8 cellular contexts compared by ENCODE assay signal in genomic region chr1:15152318-15153183, GRCh38. TPM values are rescaled to one million over a fixed set of nuclear protein-coding genes. Genes with fewer than 3 reads are reported as not detected.
A peak's percentile ranks its signal among the peaks of the same experiment; 100 is the strongest.
DNase-seq lines count a peak whose midpoint lies in the region; ATAC-seq and TF ChIP-seq lines count a peak whose summit lies in the region.

No MANE protein-coding gene starts in this region.

- H3K36me3 ChIP-seq in ES-I3 (ENCODE audit: insufficient read depth, low read length) (no peaks in the 10 kb centered on the region), endocrine pancreas (ENCODE audit: control insufficient read depth, insufficient read depth, low read length) (no peaks in the 10 kb centered on the region), liver (ENCODE audit: control insufficient read depth in 4 of 4, insufficient read depth in 3 of 4, low read depth in 1 of 4, low read length in 3 of 4) (no peaks in the 10 kb centered on the region)

- TF ChIP-seq CTCF in liver (IDR thresholded peaks at IDR 0.05; ENCODE audit: low read depth, low read length, missing input control): peak; percentile 46

- H3K27ac ChIP-seq in liver (ENCODE audit: low read depth in 1 of 2, low read length in 2 of 2): peak overlapping the region; percentile 76 to 85

- peaks cover 29% of the 10 kb centered on the region for H3K4me1 Mint-ChIP-seq in stimulated activated naive CD8-positive, alpha-beta T cell treated with anti-CD3 and anti-CD28 coated beads, Interleukin-15, Interleukin-2, amounts not matched to agents 100 ng/mL and 50 ng/mL, for 24 hours (ENCODE audit: low read depth)

- no peak overlapping the region for H3K27ac Mint-ChIP-seq in stimulated activated naive CD8-positive, alpha-beta T cell treated with anti-CD3 and anti-CD28 coated beads, Interleukin-15, Interleukin-2, amounts not matched to agents 100 ng/mL and 50 ng/mL, for 24 hours

- H3K36me3 Mint-ChIP-seq in stimulated activated naive CD8-positive, alpha-beta T cell treated with anti-CD3 and anti-CD28 coated beads, Interleukin-15, Interleukin-2, amounts not matched to agents 100 ng/mL and 50 ng/mL, for 24 hours (ENCODE audit: low read depth): no peaks in the 10 kb centered on the region

- peak; percentile 73 to 77 for TF ChIP-seq RAD21 in liver (IDR thresholded peaks at IDR 0.05)

- no peaks in the 10 kb centered on the region for H3K9me3 Mint-ChIP-seq in stimulated activated naive CD8-positive, alpha-beta T cell treated with anti-CD3 and anti-CD28 coated beads, Interleukin-15, Interleukin-2, amounts not matched to agents 100 ng/mL and 50 ng/mL, for 24 hours

- peaks cover 53% of the 10 kb centered on the region for H3K27me3 Mint-ChIP-seq in stimulated activated naive CD8-positive, alpha-beta T cell treated with anti-CD3 and anti-CD28 coated beads, Interleukin-15, Interleukin-2, amounts not matched to agents 100 ng/mL and 50 ng/mL, for 24 hours

- no peak for ATAC-seq in GM21737 (IDR thresholded peaks at IDR 0.05; ENCODE audit: unreplicated experiment)

- H3K9ac ChIP-seq in ES-I3 (ENCODE audit: low read depth, low read length) (peak overlapping the region; percentile 77), endocrine pancreas (ENCODE audit: control insufficient read depth, insufficient read depth, low read length) (peak overlapping the region; percentile 87), liver (ENCODE audit: low read depth in 1 of 2, low read length in 2 of 2) (peak overlapping the region in 1 of 2 donors; percentile 13)

- H3K27me3 ChIP-seq in endocrine pancreas (ENCODE audit: control insufficient read depth, insufficient read depth, low read length): no peaks in the 10 kb centered on the region
- peaks cover 0 to 8% (median 3%) of the 10 kb centered on the region in 4 donors for H3K27me3 ChIP-seq in liver (ENCODE audit: control insufficient read depth in 4 of 4, insufficient read depth in 4 of 4, low read length in 3 of 4)

- peak; percentile 45 for DNase-seq in MV-4-11 (lab: John Stamatoyannopoulos, UW)
- peak; percentile 54 for DNase-seq in SKM-1 treated with dmso at 0.1 percent for 144 hours (lab: John Stamatoyannopoulos, UW; ENCODE audit: unreplicated experiment)
- no peak for DNase-seq in KG1 (lab: John Stamatoyannopoulos, UW)

- peak overlapping the region; percentile 45 for H3K4me3 Mint-ChIP-seq in stimulated activated naive CD8-positive, alpha-beta T cell treated with anti-CD3 and anti-CD28 coated beads, Interleukin-15, Interleukin-2, amounts not matched to agents 100 ng/mL and 50 ng/mL, for 24 hours

- H3K4me1 ChIP-seq in ES-I3 (ENCODE audit: insufficient read depth, low read length) (peaks cover 10% of the 10 kb centered on the region), endocrine pancreas (ENCODE audit: control insufficient read depth, insufficient read depth, low read length) (no peaks in the 10 kb centered on the region), liver (ENCODE audit: control insufficient read depth in 4 of 4, insufficient read depth in 4 of 4, low read length in 3 of 4) (peaks cover 6 to 34% (median 21%) of the 10 kb centered on the region in 4 donors)

- H3K9me3 ChIP-seq in ES-I3 (ENCODE audit: control insufficient read depth, insufficient read depth, low read length) (no peaks in the 10 kb centered on the region), endocrine pancreas (ENCODE audit: control insufficient read depth, low read length) (no peaks in the 10 kb centered on the region), liver (ENCODE audit: control insufficient read depth in 4 of 4, low read length in 3 of 4) (no peaks in the 10 kb centered on the region)

- H3K4me3 ChIP-seq in endocrine pancreas (ENCODE audit: control insufficient read depth, insufficient read depth, low read length): peak overlapping the region; percentile 40
- peak overlapping the region in 2 of 3 donors; percentile 30 to 50 for H3K4me3 ChIP-seq in liver (ENCODE audit: low read depth in 1 of 3, low read length in 3 of 3)

- 1% methylated on average over 61 of the region's 61 CpGs for WGBS in liver

TF ChIP-seq in liver, 16 proteins besides CTCF, POLR2A, EP300 and RAD21:
- TF ChIP-seq SP1 (IDR thresholded peaks at IDR 0.05): peak; percentile 14
- peak; percentile 14 to 40 for TF ChIP-seq RXRA (IDR thresholded peaks at IDR 0.05)
- TF ChIP-seq NR2F2 (IDR thresholded peaks at IDR 0.05): peak; percentile 65
- TF ChIP-seq FOXA2 (IDR thresholded peaks at IDR 0.05): no peak
- TF ChIP-seq JUND (IDR thresholded peaks at IDR 0.05): no peak

RNA-seq across cellular contexts. Expression of gene TMEM51, which starts 1.0 kb away (rescaled TPM):
- total RNA-seq in liver: 1 to 10 TPM; 1.4 to 2.7 TPM
- polyA plus RNA-seq in liver: 1 to 10 TPM; 1.3 to 2.3 TPM
